8 cellular contexts compared by ENCODE assay signal in genomic region chr18:13218376-13219011, GRCh38. TPM values are rescaled to one million over a fixed set of nuclear protein-coding genes. Genes with fewer than 3 reads are reported as not detected.
DNase-seq lines count a peak whose midpoint lies in the region; TF ChIP-seq lines count a peak whose summit lies in the region.

Gene LDLRAD4, plus strand, starts transcription at chr18:13218760.

- no peak for TF ChIP-seq CTCF in GM10248 (IDR thresholded peaks at IDR 0.05; ENCODE audit: control extremely low read depth, extremely low read depth, low read depth, missing control alignments)

- peak within 1 kb of the TSS; percentile 62 for H3K27ac ChIP-seq in caudate nucleus (ENCODE audit: low read depth, low read length)

- intact Hi-C loops in T-helper 2 cell treated with Interferon-gamma antibody and Interleukin-4, amounts not matched to agents 100 ng/mL and 5 ng/mL, for 36 hours (cut with micrococcal nuclease) = loop anchor here (5.0 to 10.0 kb wide), 3 partner anchors 244 to 396 kb away; no protein-coding TSS in a partner anchor

- POLR2A ChIA-PET in GM10248 (lab: Yijun Ruan, JAX) = no interaction called here

- CTCF ChIA-PET in GM10248 (lab: Yijun Ruan, JAX) = interaction anchor here (1.5 to 1.7 kb wide), 2 partner anchors 9 to 14 kb away, joined by 3 to 4 read pairs; no protein-coding TSS in a partner anchor

- DNase-seq in NCI-H2081 (lab: John Stamatoyannopoulos, UW) (peak; percentile 5 to 9), NCI-H2081 treated with DMSO at 0.1 percent for 48 hours (lab: John Stamatoyannopoulos, UW) (no peak), caudate nucleus (lab: John Stamatoyannopoulos, UW) (peak in 40 of 61 donors; percentile 23 to 78 (median 56)), left kidney (ENCODE audit: low read depth, low spot score) (peak; percentile 82), NCI-H446 (lab: John Stamatoyannopoulos, UW) (no peak), GM10248 (ENCODE audit: extremely low spot score) (no peak)
- DNase-seq in stimulated activated CD4-positive, alpha-beta T cell treated with anti-CD3 and anti-CD28 coated beads, Interleukin-1b, Interleukin-23, amount 100 ng/mL, for 48 hours = peak; percentile 26

RNA-seq across cellular contexts. Expression of gene LDLRAD4, which starts in this region (rescaled TPM):
- total RNA-seq in T-helper 2 cell treated with Interferon-gamma antibody and Interleukin-4, amounts not matched to agents 100 ng/mL and 5 ng/mL, for 36 hours = 28.5 and 33.1 TPM in 2 replicates

Comparison
In these comparisons a context has a peak if more than half of its experiments do, and no peak if none do; other contexts are left out.
1. DNase-seq: peak in NCI-H2081 (2 of 2), caudate nucleus (40 of 61), left kidney (single experiment) and stimulated activated CD4-positive, alpha-beta T cell treated with anti-CD3 and anti-CD28 coated beads, Interleukin-1b, Interleukin-23, amount 100 ng/mL, for 48 hours (single experiment); none in NCI-H2081 treated with DMSO at 0.1 percent for 48 hours (single experiment), NCI-H446 (0 of 2) and GM10248 (single experiment).